ENCODE assay signal across 11 cellular contexts in the genomic region with DNA sequence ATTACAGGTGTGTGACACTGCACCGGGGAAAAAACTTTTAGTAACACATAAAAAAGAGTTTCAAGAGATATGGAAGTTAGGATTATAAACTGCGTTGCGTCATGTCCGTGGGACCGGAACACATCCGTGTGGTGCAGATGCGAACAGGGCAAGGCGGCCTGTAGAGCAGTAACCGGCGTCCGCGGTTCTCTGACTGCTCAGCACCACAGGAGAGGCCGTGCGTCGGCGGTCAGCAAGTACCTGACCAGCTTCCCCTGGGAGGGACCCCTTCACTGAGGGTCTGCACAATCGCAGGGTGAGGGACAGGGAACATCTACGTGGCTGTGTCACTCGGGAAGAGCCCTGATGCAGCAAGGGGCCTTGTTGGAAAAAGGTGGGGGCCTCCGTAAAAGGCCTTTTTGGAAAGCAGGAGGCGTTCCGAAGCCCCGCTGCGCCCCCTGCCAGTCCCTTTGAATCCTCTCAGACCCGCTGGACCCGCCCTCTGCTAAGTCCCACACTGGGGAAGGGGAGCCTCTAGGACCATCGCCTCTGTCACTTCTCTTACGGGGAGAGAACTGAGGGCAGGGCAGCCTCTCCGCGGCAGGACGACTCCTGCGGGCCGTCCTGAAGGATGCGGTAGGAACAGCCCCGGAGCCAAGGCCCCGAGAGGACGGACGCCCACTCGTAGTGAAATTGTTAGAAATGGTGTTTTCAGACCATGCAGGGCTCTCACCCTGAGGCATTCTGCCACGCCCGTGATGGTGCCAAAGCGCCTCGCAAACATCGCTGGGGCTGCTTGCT.
A peak's percentile ranks its signal among the peaks of the same experiment; 100 is the strongest.
DNase-seq lines count a peak whose midpoint lies in the region; ATAC-seq and TF ChIP-seq lines count a peak whose summit lies in the region.
"Had no signal": no experiment of that assay in that cellular context is flagged by ENCODE, and none has a peak within 500 bp of the region (broad histone marks: within the 10 kb centered on the region; RNA-seq: fewer than 3 reads in every experiment).

No MANE protein-coding gene starts in this region.

- peak overlapping the region; percentile 81 for H3K27ac Mint-ChIP-seq in progenitor cell of endocrine pancreas
- H3K27ac Mint-ChIP-seq in CD4-positive, alpha-beta T cell = no peak overlapping the region
- H3K27ac Mint-ChIP-seq: activated T-helper 1 cell treated with anti-CD3 and anti-CD28 coated beads, Interleukin-12 subunit alpha, Interleukin-12 subunit beta, Interleukin-2, Interleukin-4 antibody, amounts not matched to agents 30 ng/mL and 10 ng/mL and 1 ng/mL, durations not matched to agents 14 hours and 24 hours and 36 hours had no signal

- H3K9me3 Mint-ChIP-seq in progenitor cell of endocrine pancreas (ENCODE audit: low read depth) = no peaks in the 10 kb centered on the region
- H3K9me3 Mint-ChIP-seq in CD4-positive, alpha-beta T cell = no peaks in the 10 kb centered on the region
- H3K9me3 Mint-ChIP-seq: activated T-helper 1 cell treated with anti-CD3 and anti-CD28 coated beads, Interleukin-12 subunit alpha, Interleukin-12 subunit beta, Interleukin-2, Interleukin-4 antibody, amounts not matched to agents 30 ng/mL and 10 ng/mL and 1 ng/mL, durations not matched to agents 14 hours and 24 hours and 36 hours had no signal

- H3K36me3 Mint-ChIP-seq in progenitor cell of endocrine pancreas (ENCODE audit: insufficient read depth) = no peaks in the 10 kb centered on the region
- no peaks in the 10 kb centered on the region for H3K36me3 Mint-ChIP-seq in CD4-positive, alpha-beta T cell (ENCODE audit: low read depth)

- peak; percentile 71 for DNase-seq in iPS-NIHi11 (ENCODE audit: low spot score)
- DNase-seq in progenitor cell of endocrine pancreas (ENCODE audit: low spot score, unreplicated experiment) = peak; percentile 28
- DNase-seq in CD4-positive, alpha-beta T cell = no peak
- DNase-seq in NCI-H748 (lab: John Stamatoyannopoulos, UW; ENCODE audit: unreplicated experiment) = no peak
- no peak for DNase-seq in NK-92 treated with Interleukin-12 subunit alpha and Interleukin-12 subunit beta, amount 100 ng/mL, for 24 hours (lab: John Stamatoyannopoulos, UW)
- DNase-seq: DMS153, NCI-H446 treated with DMSO at 0.1 percent for 48 hours had no signal

- CTCF ChIA-PET in CD4-positive, alpha-beta T cell (lab: Charles Lee) = no interaction called here

- H3K9ac ChIP-seq in ES-I3 (ENCODE audit: low read depth, low read length) = peak overlapping the region; percentile 67

- H3K27me3 ChIP-seq in ectodermal cell (ENCODE audit: control insufficient read depth, insufficient read depth, low read length, poor library complexity, severe bottlenecking) = no peaks in the 10 kb centered on the region
- H3K27me3 ChIP-seq in CD4-positive, alpha-beta T cell (ENCODE audit: control insufficient read depth, insufficient read depth, low read length) = no peaks in the 10 kb centered on the region

- H3K9me3 ChIP-seq in ES-I3 (ENCODE audit: control insufficient read depth, insufficient read depth, low read length) (no peaks in the 10 kb centered on the region), ectodermal cell (ENCODE audit: control insufficient read depth, low read length) (no peaks in the 10 kb centered on the region)
- no peaks in the 10 kb centered on the region for H3K9me3 ChIP-seq in CD4-positive, alpha-beta T cell (ENCODE audit: control insufficient read depth, low read length)

- peak overlapping the region; percentile 69 for H3K4me3 Mint-ChIP-seq in progenitor cell of endocrine pancreas (ENCODE audit: low read depth)
- no peak overlapping the region for H3K4me3 Mint-ChIP-seq in CD4-positive, alpha-beta T cell
- H3K4me3 Mint-ChIP-seq: activated T-helper 1 cell treated with anti-CD3 and anti-CD28 coated beads, Interleukin-12 subunit alpha, Interleukin-12 subunit beta, Interleukin-2, Interleukin-4 antibody, amounts not matched to agents 30 ng/mL and 10 ng/mL and 1 ng/mL, durations not matched to agents 14 hours and 24 hours and 36 hours had no signal

- POLR2A ChIA-PET in CD4-positive, alpha-beta T cell (lab: Charles Lee) = no interaction called here

- H3K4me1 Mint-ChIP-seq in progenitor cell of endocrine pancreas (ENCODE audit: low read depth) = peaks cover 5% of the 10 kb centered on the region
- H3K4me1 Mint-ChIP-seq in CD4-positive, alpha-beta T cell (ENCODE audit: low read depth) = no peaks in the 10 kb centered on the region

- ATAC-seq in CD4-positive, alpha-beta T cell (ENCODE audit: poor library complexity) = no peak
- ATAC-seq in HG02981 (IDR thresholded peaks at IDR 0.05; ENCODE audit: unreplicated experiment) = no peak

- peak overlapping the region; percentile 50 for H3K27ac ChIP-seq in ectodermal cell (ENCODE audit: insufficient read depth, low read depth, low read length, poor library complexity, severe bottlenecking)
- no peak overlapping the region for H3K27ac ChIP-seq in CD4-positive, alpha-beta T cell (ENCODE audit: low read depth, low read length)

- TF ChIP-seq CTCF in progenitor cell of endocrine pancreas (IDR thresholded peaks at IDR 0.05; ENCODE audit: unreplicated experiment) = peak; percentile 60
- no peak for TF ChIP-seq CTCF in CD4-positive, alpha-beta T cell (IDR thresholded peaks at IDR 0.05)

- H3K36me3 ChIP-seq in ES-I3 (ENCODE audit: insufficient read depth, low read length) (no peaks in the 10 kb centered on the region), ectodermal cell (ENCODE audit: control insufficient read depth, insufficient read depth, low read length) (no peaks in the 10 kb centered on the region)

- WGBS in ectodermal cell, 2 experiments = 20 to 22% methylated on average over 44 of the region's 44 CpGs

- H3K4me1 ChIP-seq in ES-I3 (ENCODE audit: insufficient read depth, low read length) (peaks cover 19% of the 10 kb centered on the region), ectodermal cell (ENCODE audit: control insufficient read depth, insufficient read depth, low read length) (peaks cover 5% of the 10 kb centered on the region)

- intact Hi-C loops in CD4-positive, alpha-beta T cell (cut with DNase I, micrococcal nuclease) = no loop called here

- H3K4me3 ChIP-seq in ectodermal cell (ENCODE audit: insufficient read depth, low read depth, low read length) = peak overlapping the region; percentile 19

- peaks cover 10% of the 10 kb centered on the region for H3K27me3 Mint-ChIP-seq in progenitor cell of endocrine pancreas
- no peaks in the 10 kb centered on the region for H3K27me3 Mint-ChIP-seq in CD4-positive, alpha-beta T cell

Comparison
In these comparisons a context has a peak if more than half of its experiments do, and no peak if none do; other contexts are left out.
1. DNase-seq: peak in iPS-NIHi11 (single experiment) and progenitor cell of endocrine pancreas (single experiment); none in CD4-positive, alpha-beta T cell (0 of 10), NCI-H748 (single experiment) and NK-92 treated with Interleukin-12 subunit alpha and Interleukin-12 subunit beta, amount 100 ng/mL, for 24 hours (single experiment).